Comparison of ENCODE assay signal across 22 cellular contexts in the genomic region with DNA sequence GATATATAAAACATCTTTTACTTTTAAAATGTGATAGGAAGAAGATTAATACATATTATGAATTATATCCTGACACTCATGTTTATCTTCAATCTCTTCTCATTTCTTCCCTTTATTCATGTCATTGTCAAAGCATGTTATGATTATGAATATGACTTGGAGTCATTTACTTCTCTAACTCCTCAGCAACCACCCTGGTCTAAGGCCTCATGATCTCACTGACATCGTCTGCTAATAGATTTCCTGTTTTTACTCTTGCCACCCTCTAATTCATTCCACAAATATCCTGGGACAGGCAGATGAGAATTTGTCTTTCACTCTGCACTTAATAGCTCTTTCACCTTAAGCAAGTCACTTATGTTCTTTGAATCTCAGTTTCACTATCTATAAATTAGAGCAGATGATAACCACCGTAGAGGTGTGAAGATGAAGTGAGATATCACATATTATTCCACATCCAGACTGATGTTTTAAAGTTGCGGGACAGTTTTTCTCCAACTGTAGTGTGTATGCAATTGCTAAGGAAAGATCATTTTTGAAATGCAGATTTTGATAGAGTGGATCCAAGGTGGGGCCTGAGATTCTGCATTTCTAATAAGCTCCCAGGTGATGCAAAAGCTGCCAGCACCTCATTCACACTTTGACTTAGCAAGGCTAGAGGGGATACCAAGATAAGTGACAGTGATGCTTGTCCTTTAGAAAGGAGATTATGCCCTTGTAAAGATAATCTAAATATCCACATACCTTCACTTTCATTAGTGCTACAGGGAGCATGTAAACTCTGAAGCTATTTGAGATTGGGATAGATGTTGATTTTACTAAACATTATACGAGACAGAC. TPM values are rescaled to one million over a fixed set of nuclear protein-coding genes. Genes with fewer than 3 reads are reported as not detected.
"Had no signal": no experiment of that assay in that cellular context is flagged by ENCODE, and none has a peak within 500 bp of the region (broad histone marks: within the 10 kb centered on the region; RNA-seq: fewer than 3 reads in every experiment).

No MANE protein-coding gene starts in this region.

- H3K4me3 ChIP-seq: cardiac muscle cell, gastroesophageal sphincter, heart left ventricle, smooth muscle cell, upper lobe of left lung had no signal

- ATAC-seq: gastroesophageal sphincter, heart left ventricle, left cardiac atrium, sciatic nerve had no signal

- H3K27ac ChIP-seq: cardiac muscle cell, epithelial cell of prostate, gastroesophageal sphincter, heart left ventricle, upper lobe of left lung had no signal

- H3K9me3 Mint-ChIP-seq: activated T-cell treated with anti-CD3 and anti-CD28 coated beads, Interleukin-2, amount 50 U/mL, for 4 hours had no signal

- H3K4me3 Mint-ChIP-seq: activated naive CD8-positive, alpha-beta T cell treated with anti-CD3 and anti-CD28 coated beads, Interleukin-2, amount 10 ng/mL, durations not matched to agents 7 days and 5 days; activated T-cell treated with anti-CD3 and anti-CD28 coated beads, Interleukin-2, amount 50 U/mL, for 4 hours; nephron progenitor cell had no signal

- H3K36me3 ChIP-seq: cardiac muscle cell, gastroesophageal sphincter, heart left ventricle, upper lobe of left lung had no signal

- H3K4me2 ChIP-seq: smooth muscle cell had no signal

- H3K4me1 ChIP-seq: gastroesophageal sphincter, heart left ventricle, upper lobe of left lung had no signal

- H3K4me1 Mint-ChIP-seq: nephron progenitor cell had no signal

- H3K27me3 ChIP-seq: cardiac muscle cell, gastroesophageal sphincter, heart left ventricle, upper lobe of left lung had no signal

- H3K27ac Mint-ChIP-seq: activated naive CD8-positive, alpha-beta T cell treated with anti-CD3 and anti-CD28 coated beads, Interleukin-2, amount 10 ng/mL, durations not matched to agents 7 days and 5 days; nephron progenitor cell had no signal

- DNase-seq: activated CD4-positive, alpha-beta T cell treated with anti-CD3 and anti-CD28 coated beads, Interleukin-2, amount 50 U/mL, for 4 hours; activated CD8-positive, alpha-beta memory T cell treated with anti-CD3 and anti-CD28 coated beads for 24 hours; activated CD8-positive, alpha-beta memory T cell treated with anti-CD3 and anti-CD28 coated beads, Interleukin-2, amount 50 U/mL, for 4 hours; activated naive CD4-positive, alpha-beta T cell treated with Interleukin-2 at 50 U/mL for 16 hours; activated naive CD8-positive, alpha-beta T cell treated with anti-CD3 and anti-CD28 coated beads, Interleukin-2, amount 10 ng/mL, durations not matched to agents 7 days and 5 days; activated T-cell treated with anti-CD3 and anti-CD28 coated beads, Interleukin-2, amount 50 U/mL, for 4 hours; amygdala; effector CD8-positive, alpha-beta T cell; heart left ventricle; islet precursor cell; left cardiac atrium; nephron progenitor cell; stimulated activated CD4-positive, alpha-beta T cell treated with anti-CD3 and anti-CD28 coated beads, Interleukin-15, amount 100 ng/mL, for 24 hours; stimulated activated naive CD4-positive, alpha-beta T cell; T-helper 1 cell; T-helper 9 cell; upper lobe of left lung had no signal

- H3K36me3 Mint-ChIP-seq: activated naive CD8-positive, alpha-beta T cell treated with anti-CD3 and anti-CD28 coated beads, Interleukin-2, amount 10 ng/mL, durations not matched to agents 7 days and 5 days had no signal

RNA-seq across cellular contexts. Expression of gene IAPP, which starts 3.3 kb away (rescaled TPM):
- polyA plus RNA-seq: cardiac muscle cell, heart left ventricle, smooth muscle cell had no signal

RNA-seq across cellular contexts. Expression of gene SLCO1A2, which starts 34.6 kb away (rescaled TPM):
- polyA plus RNA-seq: heart left ventricle had no signal
